Comparison of ENCODE assay signal across 27 cellular contexts in the genomic region with DNA sequence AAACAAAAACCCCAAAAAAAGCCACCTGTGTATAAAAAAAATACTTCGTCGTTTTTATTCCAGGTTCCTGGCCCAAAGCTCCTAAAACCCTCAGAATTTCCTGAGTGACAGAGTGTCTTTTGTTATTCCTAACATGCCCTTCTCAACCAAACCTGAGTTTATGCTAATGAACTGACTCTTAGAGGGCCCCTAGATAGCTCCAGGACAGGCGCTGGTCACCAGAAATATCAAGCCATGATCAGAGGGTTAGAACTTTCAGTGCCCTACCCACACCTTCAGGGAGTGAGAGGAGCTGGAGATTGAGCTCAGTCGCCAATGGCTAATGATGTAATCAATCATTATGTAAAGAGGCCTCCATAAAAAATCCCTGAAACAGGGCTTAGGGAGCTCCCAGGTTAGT.
"Had no signal": no experiment of that assay in that cellular context is flagged by ENCODE, and none has a peak within 500 bp of the region (broad histone marks: within the 10 kb centered on the region; RNA-seq: fewer than 3 reads in every experiment).

No MANE protein-coding gene starts in this region.

- H3K9me3 Mint-ChIP-seq: type B pancreatic cell had no signal

- H3K36me3 ChIP-seq: prostate gland, uterus had no signal

- H3K4me1 ChIP-seq: prostate gland, uterus had no signal

- H3K4me3 Mint-ChIP-seq: mesothelial cell of epicardium; neural crest cell; stimulated activated naive CD8-positive, alpha-beta T cell treated with anti-CD3 and anti-CD28 coated beads, Interleukin-15, amount 100 ng/mL, for 72 hours; type B pancreatic cell had no signal

- H3K4me1 Mint-ChIP-seq: mesothelial cell of epicardium, neural crest cell had no signal

- DNase-seq: hippocampal formation; islet precursor cell; left ventricle myocardium inferior; mesendoderm; naive B cell; nucleus accumbens; pancreas; posterior cingulate gyrus; retina; right cardiac atrium; stimulated activated CD4-positive, alpha-beta T cell treated with anti-CD3 and anti-CD28 coated beads, Interleukin-12 subunit alpha, Interleukin-12 subunit beta, amount 100 ng/mL, for 4 hours; stimulated activated CD4-positive, alpha-beta T cell treated with anti-CD3 and anti-CD28 coated beads, Interleukin-15, amount 100 ng/mL, for 24 hours; stimulated activated CD4-positive, alpha-beta T cell treated with anti-CD3 and anti-CD28 coated beads, Interleukin-2, amount 100 ng/mL, for 24 hours; stimulated activated CD4-positive, alpha-beta T cell treated with anti-CD3 and anti-CD28 coated beads, Interleukin-4, amount 100 ng/mL, for 1 hour; stimulated activated naive CD4-positive, alpha-beta T cell treated with Interleukin-2 at 50 U/mL for 16 hours; stimulated activated naive CD8-positive, alpha-beta T cell treated with anti-CD3 and anti-CD28 coated beads, Interleukin-15, amount 100 ng/mL, for 72 hours; substantia nigra; uterus had no signal

- ATAC-seq: pancreas, right cardiac atrium, sciatic nerve had no signal

- H3K4me3 ChIP-seq: left ventricle myocardium inferior, lung, pancreas, prostate gland, skin epidermis, tibial nerve, uterus had no signal

- H3K27ac ChIP-seq: left ventricle myocardium inferior, pancreas, prostate gland, skin epidermis, tibial nerve, uterus had no signal

- H3K27me3 Mint-ChIP-seq: naive B cell; natural killer cell treated with Interleukin-12 subunit alpha and Interleukin-12 subunit beta and Interleukin-15 and Interleukin-18, amount 100 ng/mL, for 72 hours; stimulated activated naive CD8-positive, alpha-beta T cell treated with anti-CD3 and anti-CD28 coated beads, Interleukin-15, amount 100 ng/mL, for 72 hours; type B pancreatic cell had no signal

- H3K27me3 ChIP-seq: pancreas, tibial nerve, uterus had no signal

- H3K9me3 ChIP-seq: pancreas, prostate gland, tibial nerve, uterus had no signal

- FAIRE-seq: pancreas had no signal

- H3K27ac Mint-ChIP-seq: mesothelial cell of epicardium, naive B cell, type B pancreatic cell had no signal
